In genomic region chr21:36355071-36355680, GRCh38 we compare ENCODE assay signal across 27 cellular contexts. TPM values are rescaled to one million over a fixed set of nuclear protein-coding genes. Genes with fewer than 3 reads are reported as not detected.
A peak's percentile ranks its signal among the peaks of the same experiment; 100 is the strongest.
DNase-seq lines count a peak whose midpoint lies in the region; ATAC-seq and TF ChIP-seq lines count a peak whose summit lies in the region.
"Had no signal": no experiment of that assay in that cellular context is flagged by ENCODE, and none has a peak within 500 bp of the region (broad histone marks: within the 10 kb centered on the region; RNA-seq: fewer than 3 reads in every experiment).

No MANE protein-coding gene starts in this region.

- no peaks in the 10 kb centered on the region for H3K27me3 Mint-ChIP-seq in activated naive CD4-positive, alpha-beta T cell treated with anti-CD3 and anti-CD28 coated beads, Interleukin-2, amount 50 U/mL, for 24 hours
- no peaks in the 10 kb centered on the region for H3K27me3 Mint-ChIP-seq in activated CD8-positive, alpha-beta T cell treated with anti-CD3 and anti-CD28 coated beads, Interleukin-2, amount 10 ng/mL, durations not matched to agents 7 days and 5 days (ENCODE audit: low read depth)
- H3K27me3 Mint-ChIP-seq: activated CD4-positive, alpha-beta memory T cell treated with anti-CD3 and anti-CD28 coated beads for 36 hours; stimulated activated naive CD8-positive, alpha-beta T cell treated with anti-CD3 and anti-CD28 coated beads, Interleukin-15, Interleukin-2, amounts not matched to agents 100 ng/mL and 50 ng/mL, for 24 hours had no signal

- TF ChIP-seq CTCF in fibroblast of villous mesenchyme (IDR thresholded peaks at IDR 0.05; ENCODE audit: insufficient read depth, low read depth, low read length): no peak

- CTCF ChIA-PET in activated CD8-positive, alpha-beta T cell treated with anti-CD3 and anti-CD28 coated beads, Interleukin-2, amount 10 ng/mL, durations not matched to agents 7 days and 5 days (lab: Charles Lee): no interaction called here

- H3K4me3 ChIP-seq in fibroblast of villous mesenchyme (ENCODE audit: low read depth, low read length): no peak overlapping the region
- H3K4me3 ChIP-seq: right atrium auricular region, smooth muscle cell, thoracic aorta had no signal

- no peak for DNase-seq in activated naive CD4-positive, alpha-beta T cell treated with anti-CD3 and anti-CD28 coated beads, Interleukin-2, amount 50 U/mL, for 72 hours (ENCODE audit: low spot score in 2 of 2)
- peak; percentile 70 for DNase-seq in NCI-H69 (lab: John Stamatoyannopoulos, UW)
- peak; percentile 62 for DNase-seq in fibroblast of villous mesenchyme (ENCODE audit: low read depth)
- no peak for DNase-seq in substantia nigra (lab: John Stamatoyannopoulos, UW)
- no peak for DNase-seq in dermis blood vessel endothelial cell
- DNase-seq in activated CD8-positive, alpha-beta T cell treated with anti-CD3 and anti-CD28 coated beads, Interleukin-2, amount 10 ng/mL, durations not matched to agents 7 days and 5 days: no peak
- DNase-seq: activated CD4-positive, alpha-beta memory T cell treated with anti-CD3 and anti-CD28 coated beads for 36 hours; activated CD4-positive, CD25-positive, alpha-beta regulatory T cell treated with anti-CD3 and anti-CD28 coated beads, Interleukin-2, amount 50 U/mL, for 72 hours; activated CD8-positive, alpha-beta memory T cell treated with anti-CD3 and anti-CD28 coated beads, Interleukin-2, amount 50 U/mL, for 48 hours; activated naive CD4-positive, alpha-beta T cell treated with anti-CD3 and anti-CD28 coated beads, Interleukin-2, amount 50 U/mL, for 16 hours; amygdala; DMS153; HCEC 1CT; immature natural killer cell; Kasumi-1; left cardiac atrium; NCI-H2081; NK-92 treated with Interleukin-12 subunit alpha and Interleukin-12 subunit beta, amount 100 ng/mL, for 24 hours; posterior cingulate gyrus; SK-N-SH; T-helper 2 cell had no signal

- POLR2A ChIA-PET in activated CD8-positive, alpha-beta T cell treated with anti-CD3 and anti-CD28 coated beads, Interleukin-2, amount 10 ng/mL, durations not matched to agents 7 days and 5 days (lab: Charles Lee): no interaction called here

- H3K9me3 Mint-ChIP-seq in activated naive CD4-positive, alpha-beta T cell treated with anti-CD3 and anti-CD28 coated beads, Interleukin-2, amount 50 U/mL, for 24 hours: no peaks in the 10 kb centered on the region
- no peaks in the 10 kb centered on the region for H3K9me3 Mint-ChIP-seq in activated naive CD4-positive, alpha-beta T cell treated with anti-CD3 and anti-CD28 coated beads, Interleukin-2, amount 50 U/mL, for 72 hours
- no peaks in the 10 kb centered on the region for H3K9me3 Mint-ChIP-seq in activated CD8-positive, alpha-beta T cell treated with anti-CD3 and anti-CD28 coated beads, Interleukin-2, amount 10 ng/mL, durations not matched to agents 7 days and 5 days (ENCODE audit: insufficient read depth)
- H3K9me3 Mint-ChIP-seq: activated CD4-positive, alpha-beta memory T cell treated with anti-CD3 and anti-CD28 coated beads for 36 hours; activated T-helper 2 cell treated with anti-CD3 and anti-CD28 coated beads, Interferon-gamma antibody, Interleukin-2, Interleukin-4, amounts not matched to agents 10 μg/mL and 5 μg/mL and 100 μg/mL, durations not matched to agents 14 hours and 24 hours and 36 hours; immature natural killer cell; stimulated activated naive CD8-positive, alpha-beta T cell treated with anti-CD3 and anti-CD28 coated beads, Interleukin-15, Interleukin-2, amounts not matched to agents 100 ng/mL and 50 ng/mL, for 24 hours had no signal

- H3K27ac ChIP-seq in substantia nigra (ENCODE audit: low read depth, low read length, poor library complexity, severe bottlenecking): peak overlapping the region; percentile 52
- H3K27ac ChIP-seq: right atrium auricular region, thoracic aorta had no signal

- ATAC-seq in activated naive CD4-positive, alpha-beta T cell treated with anti-CD3 and anti-CD28 coated beads, Interleukin-2, amount 50 U/mL, for 72 hours: no peak
- ATAC-seq in activated CD8-positive, alpha-beta T cell treated with anti-CD3 and anti-CD28 coated beads, Interleukin-2, amount 10 ng/mL, durations not matched to agents 7 days and 5 days: no peak
- ATAC-seq: left cardiac atrium had no signal

- no peak overlapping the region for H3K4me3 Mint-ChIP-seq in activated naive CD4-positive, alpha-beta T cell treated with anti-CD3 and anti-CD28 coated beads, Interleukin-2, amount 50 U/mL, for 24 hours
- H3K4me3 Mint-ChIP-seq in activated CD8-positive, alpha-beta T cell treated with anti-CD3 and anti-CD28 coated beads, Interleukin-2, amount 10 ng/mL, durations not matched to agents 7 days and 5 days: no peak overlapping the region
- H3K4me3 Mint-ChIP-seq: activated CD4-positive, alpha-beta memory T cell treated with anti-CD3 and anti-CD28 coated beads for 36 hours; immature natural killer cell; stimulated activated naive CD8-positive, alpha-beta T cell treated with anti-CD3 and anti-CD28 coated beads, Interleukin-15, Interleukin-2, amounts not matched to agents 100 ng/mL and 50 ng/mL, for 24 hours had no signal

- peaks cover 19% of the 10 kb centered on the region for H3K36me3 Mint-ChIP-seq in activated naive CD4-positive, alpha-beta T cell treated with anti-CD3 and anti-CD28 coated beads, Interleukin-2, amount 50 U/mL, for 24 hours
- H3K36me3 Mint-ChIP-seq in activated naive CD4-positive, alpha-beta T cell treated with anti-CD3 and anti-CD28 coated beads, Interleukin-2, amount 50 U/mL, for 72 hours: peaks cover 8 to 13% of the 10 kb centered on the region in 2 donors
- peaks cover 36% of the 10 kb centered on the region for H3K36me3 Mint-ChIP-seq in activated CD8-positive, alpha-beta T cell treated with anti-CD3 and anti-CD28 coated beads, Interleukin-2, amount 10 ng/mL, durations not matched to agents 7 days and 5 days (ENCODE audit: low read depth)

- peak overlapping the region; percentile 94 for H3K27ac Mint-ChIP-seq in activated naive CD4-positive, alpha-beta T cell treated with anti-CD3 and anti-CD28 coated beads, Interleukin-2, amount 50 U/mL, for 24 hours
- peak overlapping the region in 1 of 2 donors; percentile 5 for H3K27ac Mint-ChIP-seq in activated naive CD4-positive, alpha-beta T cell treated with anti-CD3 and anti-CD28 coated beads, Interleukin-2, amount 50 U/mL, for 72 hours
- no peak overlapping the region for H3K27ac Mint-ChIP-seq in activated CD8-positive, alpha-beta T cell treated with anti-CD3 and anti-CD28 coated beads, Interleukin-2, amount 10 ng/mL, durations not matched to agents 7 days and 5 days
- H3K27ac Mint-ChIP-seq: activated CD4-positive, alpha-beta memory T cell treated with anti-CD3 and anti-CD28 coated beads for 36 hours; activated T-helper 2 cell treated with anti-CD3 and anti-CD28 coated beads, Interferon-gamma antibody, Interleukin-2, Interleukin-4, amounts not matched to agents 10 μg/mL and 5 μg/mL and 100 μg/mL, durations not matched to agents 14 hours and 24 hours and 36 hours; stimulated activated naive CD8-positive, alpha-beta T cell treated with anti-CD3 and anti-CD28 coated beads, Interleukin-15, Interleukin-2, amounts not matched to agents 100 ng/mL and 50 ng/mL, for 24 hours had no signal

- H3K4me1 Mint-ChIP-seq in activated naive CD4-positive, alpha-beta T cell treated with anti-CD3 and anti-CD28 coated beads, Interleukin-2, amount 50 U/mL, for 24 hours: peaks cover 16% of the 10 kb centered on the region
- peaks cover 1% of the 10 kb centered on the region for H3K4me1 Mint-ChIP-seq in activated CD8-positive, alpha-beta T cell treated with anti-CD3 and anti-CD28 coated beads, Interleukin-2, amount 10 ng/mL, durations not matched to agents 7 days and 5 days (ENCODE audit: low read depth)

RNA-seq across cellular contexts. Expression of gene CHAF1B, which starts 30.0 kb away (rescaled TPM):
- total RNA-seq in activated naive CD4-positive, alpha-beta T cell treated with anti-CD3 and anti-CD28 coated beads, Interleukin-2, amount 50 U/mL, for 72 hours: 10 to 100 TPM; 27.5 to 33.1 TPM
- total RNA-seq in fibroblast of villous mesenchyme (3.5 and 3.9 TPM in 2 replicates), dermis blood vessel endothelial cell (2.2 and 5.8 TPM in 2 replicates)
- total RNA-seq in activated CD8-positive, alpha-beta T cell treated with anti-CD3 and anti-CD28 coated beads, Interleukin-2, amount 10 ng/mL, durations not matched to agents 7 days and 5 days: 10 to 100 TPM; 27.4 to 28.1 TPM

RNA-seq across cellular contexts. Expression of gene MORC3, which starts 35.2 kb away (rescaled TPM):
- 10 to 100 TPM; 32.6 to 41.8 TPM for total RNA-seq in activated naive CD4-positive, alpha-beta T cell treated with anti-CD3 and anti-CD28 coated beads, Interleukin-2, amount 50 U/mL, for 72 hours
- total RNA-seq in fibroblast of villous mesenchyme (39.0 and 56.1 TPM in 2 replicates), dermis blood vessel endothelial cell (46.6 and 49.4 TPM in 2 replicates)
- 10 to 100 TPM; 31.6 to 35.2 TPM for total RNA-seq in activated CD8-positive, alpha-beta T cell treated with anti-CD3 and anti-CD28 coated beads, Interleukin-2, amount 10 ng/mL, durations not matched to agents 7 days and 5 days

Comparison
In these comparisons a context has a peak if more than half of its experiments do, and no peak if none do; other contexts are left out.
1. DNase-seq: peak in NCI-H69 (single experiment) and fibroblast of villous mesenchyme (single experiment); none in activated naive CD4-positive, alpha-beta T cell treated with anti-CD3 and anti-CD28 coated beads, Interleukin-2, amount 50 U/mL, for 72 hours (0 of 2), substantia nigra (0 of 49), dermis blood vessel endothelial cell (single experiment) and activated CD8-positive, alpha-beta T cell treated with anti-CD3 and anti-CD28 coated beads, Interleukin-2, amount 10 ng/mL, durations not matched to agents 7 days and 5 days (single experiment).